In genomic region chr16:53913082-53913870, GRCh38 we compare ENCODE assay signal across 9 cellular contexts.
DNase-seq lines count a peak whose midpoint lies in the region; ATAC-seq, FAIRE-seq and TF ChIP-seq lines count a peak whose summit lies in the region.
"Had no signal": no experiment of that assay in that cellular context is flagged by ENCODE, and none has a peak within 500 bp of the region (broad histone marks: within the 10 kb centered on the region; RNA-seq: fewer than 3 reads in every experiment).

No MANE protein-coding gene starts in this region.

- intact Hi-C loops in CD4-positive, alpha-beta T cell (cut with DNase I, micrococcal nuclease): loop anchor here in 1 of 2 experiments (5.0 kb wide), 1 partner anchor 39 kb away; no protein-coding TSS in a partner anchor
- intact Hi-C loops in natural killer cell (cut with micrococcal nuclease): loop anchor here (2.0 kb wide), 1 partner anchor 376 kb away; no protein-coding TSS in a partner anchor
- intact Hi-C loops in OCI-LY7 (cut with micrococcal nuclease; ENCODE audit: unreplicated experiment): no loop called here

- DNase-seq in CD4-positive, alpha-beta T cell: no peak
- peak; percentile 55 for DNase-seq in MV-4-11 (lab: John Stamatoyannopoulos, UW)
- DNase-seq in bronchial epithelial cell (ENCODE audit: low read depth): peak; percentile 75
- peak; percentile 21 for DNase-seq in natural killer cell
- DNase-seq in OCI-LY7 (ENCODE audit: low spot score): no peak
- no peak for DNase-seq in OCI-M2 (lab: John Stamatoyannopoulos, UW; ENCODE audit: unreplicated experiment)

- H3K27ac ChIP-seq in CD4-positive, alpha-beta T cell (ENCODE audit: low read depth, low read length): no peak overlapping the region
- H3K27ac ChIP-seq in OCI-LY7 (ENCODE audit: low read depth, low read length, poor library complexity, severe bottlenecking): no peak overlapping the region

- no peaks in the 10 kb centered on the region for H3K36me3 ChIP-seq in bronchial epithelial cell (ENCODE audit: control insufficient read depth, insufficient read depth, low read length)
- no peaks in the 10 kb centered on the region for H3K36me3 ChIP-seq in OCI-LY7 (ENCODE audit: insufficient read depth, low read length)

- no peak for TF ChIP-seq CTCF in CD4-positive, alpha-beta T cell (IDR thresholded peaks at IDR 0.05)
- TF ChIP-seq CTCF in bronchial epithelial cell (IDR thresholded peaks at IDR 0.05; ENCODE audit: insufficient read depth, low read length, severe bottlenecking): no peak
- TF ChIP-seq CTCF in natural killer cell (IDR thresholded peaks at IDR 0.05): no peak
- TF ChIP-seq CTCF in OCI-LY7 (conservative IDR thresholded peaks at IDR 0.05; ENCODE audit: low read length): no peak

- no peak overlapping the region for H2AFZ ChIP-seq in OCI-LY7 (ENCODE audit: low read length)

- no peak overlapping the region for H3K27ac Mint-ChIP-seq in CD4-positive, alpha-beta T cell
- no peak overlapping the region for H3K27ac Mint-ChIP-seq in natural killer cell

- CTCF ChIA-PET in CD4-positive, alpha-beta T cell (lab: Charles Lee): no interaction called here
- CTCF ChIA-PET in OCI-LY7 (lab: Charles Lee; ENCODE audit: unreplicated experiment): no interaction called here

- H3K4me3 Mint-ChIP-seq in CD4-positive, alpha-beta T cell: peak overlapping the region; percentile 22
- H3K4me3 Mint-ChIP-seq in natural killer cell: peak overlapping the region; percentile 75

- H3K4me1 ChIP-seq in OCI-LY7 (ENCODE audit: insufficient read depth, low read length, poor library complexity, severe bottlenecking): no peaks in the 10 kb centered on the region

- H3K4me3 ChIP-seq in bronchial epithelial cell (ENCODE audit: low read depth, low read length) (no peak overlapping the region), OCI-LY7 (ENCODE audit: low read depth, low read length, poor library complexity, severe bottlenecking) (no peak overlapping the region)
- H3K4me3 ChIP-seq: K562 had no signal

- H3K9me3 ChIP-seq in CD4-positive, alpha-beta T cell (ENCODE audit: control insufficient read depth, low read length): no peaks in the 10 kb centered on the region
- no peaks in the 10 kb centered on the region for H3K9me3 ChIP-seq in OCI-LY7 (ENCODE audit: low read length)

- H4K20me1 ChIP-seq in OCI-LY7 (ENCODE audit: insufficient read depth, low read length): no peaks in the 10 kb centered on the region

- H3K27me3 Mint-ChIP-seq in CD4-positive, alpha-beta T cell: no peaks in the 10 kb centered on the region
- no peaks in the 10 kb centered on the region for H3K27me3 Mint-ChIP-seq in natural killer cell (ENCODE audit: low read depth in 2 of 2)

- no peak for ATAC-seq in CD4-positive, alpha-beta T cell (ENCODE audit: poor library complexity)
- ATAC-seq in natural killer cell (peak in 2 of 3 donors; percentile 16 to 24), GM19035 (IDR thresholded peaks at IDR 0.05; ENCODE audit: unreplicated experiment) (no peak), GM21619 (IDR thresholded peaks at IDR 0.05; ENCODE audit: unreplicated experiment) (no peak)
- ATAC-seq: K562 had no signal

- H3K4me1 Mint-ChIP-seq in CD4-positive, alpha-beta T cell (ENCODE audit: low read depth): peaks cover 7% of the 10 kb centered on the region
- H3K4me1 Mint-ChIP-seq in natural killer cell: peaks cover 0 to 19% of the 10 kb centered on the region in 2 donors

- no peaks in the 10 kb centered on the region for H3K27me3 ChIP-seq in CD4-positive, alpha-beta T cell (ENCODE audit: control insufficient read depth, insufficient read depth, low read length)
- no peaks in the 10 kb centered on the region for H3K27me3 ChIP-seq in bronchial epithelial cell (ENCODE audit: control insufficient read depth, insufficient read depth, low read length)

- H3K36me3 Mint-ChIP-seq in CD4-positive, alpha-beta T cell (ENCODE audit: low read depth): no peaks in the 10 kb centered on the region
- H3K36me3 Mint-ChIP-seq in natural killer cell: no peaks in the 10 kb centered on the region

- no peaks in the 10 kb centered on the region for H3K9me2 ChIP-seq in OCI-LY7 (ENCODE audit: insufficient read depth, low read length)

- H3K9me3 Mint-ChIP-seq in CD4-positive, alpha-beta T cell: no peaks in the 10 kb centered on the region
- H3K9me3 Mint-ChIP-seq in natural killer cell: no peaks in the 10 kb centered on the region

- POLR2A ChIA-PET in CD4-positive, alpha-beta T cell (lab: Charles Lee): no interaction called here
- POLR2A ChIA-PET in OCI-LY7 (lab: Charles Lee): interaction anchor here (0.7 kb wide), 1 partner anchor 28 kb away, joined by 3 read pairs; no protein-coding TSS in a partner anchor

- FAIRE-seq in bronchial epithelial cell (lab: Jason Lieb, UNC): no peak

- H3K79me2 ChIP-seq in OCI-LY7 (ENCODE audit: insufficient read depth, low read depth, low read length): no peaks in the 10 kb centered on the region

- no peak overlapping the region for H3K4me2 ChIP-seq in OCI-LY7 (ENCODE audit: low read length)

- no TSS peak for BruUV-seq in OCI-LY7 (replicated peaks; lab: Mats Ljungman, UMichigan)

Comparison
In these comparisons a context has a peak if more than half of its experiments do, and no peak if none do; other contexts are left out.
1. ATAC-seq: peak in natural killer cell (2 of 3); none in CD4-positive, alpha-beta T cell (single experiment), GM19035 (single experiment) and GM21619 (single experiment).
2. DNase-seq: peak in MV-4-11 (single experiment), bronchial epithelial cell (single experiment) and natural killer cell (single experiment); none in CD4-positive, alpha-beta T cell (0 of 10), OCI-LY7 (single experiment) and OCI-M2 (single experiment).